In genomic region chr3:45640724-45641361, GRCh38 we compare ENCODE assay signal across 14 cellular contexts. TPM values are rescaled to one million over a fixed set of nuclear protein-coding genes. Genes with fewer than 3 reads are reported as not detected.
DNase-seq lines count a peak whose midpoint lies in the region; ATAC-seq and TF ChIP-seq lines count a peak whose summit lies in the region.
"Had no signal": no experiment of that assay in that cellular context is flagged by ENCODE, and none has a peak within 500 bp of the region (broad histone marks: within the 10 kb centered on the region; RNA-seq: fewer than 3 reads in every experiment).

No MANE protein-coding gene starts in this region.

- H3K4me3 Mint-ChIP-seq in CD4-positive, alpha-beta memory T cell: no peak overlapping the region
- H3K4me3 Mint-ChIP-seq in T-helper 17 cell: no peak overlapping the region

- H3F3A ChIP-seq in PC-9 (ENCODE audit: insufficient read depth, low read depth): peaks cover 71% of the 10 kb centered on the region

- H3K9me2 ChIP-seq in PC-9 (ENCODE audit: insufficient read depth): no peaks in the 10 kb centered on the region

- CTCF ChIA-PET in PC-9 (lab: Charles Lee): interaction anchor here (0.6 to 0.7 kb wide), 2 partner anchors 9 to 548 kb away, joined by 3 to 5 read pairs; no protein-coding TSS in a partner anchor
- CTCF ChIA-PET in CD4-positive, alpha-beta memory T cell (lab: Charles Lee; ENCODE audit: partially characterized antibody): interaction anchor here (1.4 to 2.4 kb wide), 3 partner anchors 15 to 130 kb away, joined by 3 to 8 read pairs (median 4); no protein-coding TSS in a partner anchor

- POLR2A ChIA-PET in PC-9 (lab: Charles Lee; ENCODE audit: unreplicated experiment): interaction anchor here (0.7 to 0.9 kb wide), 2 partner anchors 15 to 458 kb away, joined by 4 to 6 read pairs; no protein-coding TSS in a partner anchor
- POLR2A ChIA-PET in CD4-positive, alpha-beta memory T cell (lab: Charles Lee; ENCODE audit: partially characterized antibody): no interaction called here

- H2AFZ ChIP-seq in PC-9 (no peak overlapping the region), parathyroid adenoma (peak overlapping the region; percentile 12)

- H3K36me3 Mint-ChIP-seq in CD4-positive, alpha-beta memory T cell: peaks cover 24 to 36% of the 10 kb centered on the region in 2 donors
- H3K36me3 Mint-ChIP-seq in T-helper 17 cell (ENCODE audit: low read depth): peaks cover 8% of the 10 kb centered on the region

- H3K4me1 Mint-ChIP-seq in CD4-positive, alpha-beta memory T cell: peaks cover 0 to 14% (median 7%) of the 10 kb centered on the region in 4 donors
- H3K4me1 Mint-ChIP-seq in T-helper 17 cell: peaks cover 13% of the 10 kb centered on the region

- no peak for ATAC-seq in GM18867 (IDR thresholded peaks at IDR 0.05; ENCODE audit: unreplicated experiment)
- no peak for ATAC-seq in T-helper 17 cell
- no peak for ATAC-seq in GM19035 (IDR thresholded peaks at IDR 0.05; ENCODE audit: unreplicated experiment)
- ATAC-seq: HCT116 had no signal

- WGBS in esophagus squamous epithelium, 2 donors: 59 to 80% methylated on average over 2 to 4 of the region's 4 CpGs

- TF ChIP-seq POLR2A in esophagus squamous epithelium (IDR thresholded peaks at IDR 0.05): no peak

- no peaks in the 10 kb centered on the region for H3K27me3 Mint-ChIP-seq in CD4-positive, alpha-beta memory T cell
- H3K27me3 Mint-ChIP-seq in T-helper 17 cell: no peaks in the 10 kb centered on the region

- TF ChIP-seq CTCF in PC-9 (conservative IDR thresholded peaks at IDR 0.05) (no peak), esophagus squamous epithelium (IDR thresholded peaks at IDR 0.05) (no peak), parathyroid adenoma (IDR thresholded peaks at IDR 0.05) (no peak)

- H3K9me3 Mint-ChIP-seq in CD4-positive, alpha-beta memory T cell: no peaks in the 10 kb centered on the region

- no TSS peak for BruUV-seq in PC-9 (replicated peaks; lab: Mats Ljungman, UMichigan)

- no peak overlapping the region for H3K9ac ChIP-seq in parathyroid adenoma

- H3K27ac ChIP-seq in PC-9 (peak overlapping the region; percentile 96), esophagus squamous epithelium (peak overlapping the region; percentile 30 to 64 (median 43)), parathyroid adenoma (peak overlapping the region; percentile 45)
- H3K27ac ChIP-seq in CD4-positive, alpha-beta memory T cell (ENCODE audit: low read depth, low read length): no peak overlapping the region
- H3K27ac ChIP-seq: ascending aorta, SK-N-MC had no signal

- H4K20me1 ChIP-seq in PC-9 (ENCODE audit: insufficient read depth): no peaks in the 10 kb centered on the region

- peak overlapping the region in 3 of 7 donors; percentile 41 to 43 (median 42) for H3K27ac Mint-ChIP-seq in CD4-positive, alpha-beta memory T cell
- no peak overlapping the region for H3K27ac Mint-ChIP-seq in T-helper 17 cell

- H3K4me3 ChIP-seq in PC-9 (peak overlapping the region; percentile 13; the same call in 1 of the 2 replicates), esophagus squamous epithelium (no peak overlapping the region), parathyroid adenoma (ENCODE audit: low read depth, low read length) (no peak overlapping the region)
- H3K4me3 ChIP-seq in CD4-positive, alpha-beta memory T cell (ENCODE audit: low read length in 2 of 2): no peak overlapping the region
- H3K4me3 ChIP-seq: ascending aorta, SK-N-MC had no signal

- H3K4me2 ChIP-seq in PC-9: peak overlapping the region; percentile 75
- H3K4me2 ChIP-seq in parathyroid adenoma (ENCODE audit: low read length): peak overlapping the region; percentile 39

- H3K27me3 ChIP-seq in PC-9 (ENCODE audit: insufficient read depth, low read depth): no peaks in the 10 kb centered on the region
- no peaks in the 10 kb centered on the region for H3K27me3 ChIP-seq in esophagus squamous epithelium
- no peaks in the 10 kb centered on the region for H3K27me3 ChIP-seq in parathyroid adenoma (ENCODE audit: control insufficient read depth, insufficient read depth, low read length)
- H3K27me3 ChIP-seq in CD4-positive, alpha-beta memory T cell (ENCODE audit: insufficient read depth, low read length): no peaks in the 10 kb centered on the region
- H3K27me3 ChIP-seq: ascending aorta had no signal

- H3K9me3 ChIP-seq in PC-9 (ENCODE audit: insufficient read depth, low read depth) (no peaks in the 10 kb centered on the region), esophagus squamous epithelium (no peaks in the 10 kb centered on the region), parathyroid adenoma (ENCODE audit: control insufficient read depth, low read length) (no peaks in the 10 kb centered on the region), T-helper 17 cell (ENCODE audit: control insufficient read depth, low read length, poor library complexity, severe bottlenecking) (no peaks in the 10 kb centered on the region)
- no peaks in the 10 kb centered on the region for H3K9me3 ChIP-seq in CD4-positive, alpha-beta memory T cell (ENCODE audit: control insufficient read depth in 1 of 2, low read length in 2 of 2)
- H3K9me3 ChIP-seq: ascending aorta had no signal

- intact Hi-C loops in PC-9 (cut with micrococcal nuclease; ENCODE audit: unreplicated experiment) (loop anchor here (10.0 kb wide), 1 partner anchor 756 kb away; no protein-coding TSS in a partner anchor), esophagus squamous epithelium (cut with DNase I) (no loop called here)
- intact Hi-C loops in CD4-positive, alpha-beta memory T cell (cut with micrococcal nuclease): no loop called here

- DNase-seq in EH (ENCODE audit: low read depth) (peak; percentile 50), PC-9 (peak; percentile 57 to 82), esophagus squamous epithelium (lab: John Stamatoyannopoulos, UW) (no peak), T-helper 17 cell (no peak)
- no peak for DNase-seq in CD4-positive, alpha-beta memory T cell
- DNase-seq: activated T-cell treated with anti-CD3 and anti-CD28 coated beads for 4 hours, COR-L47, NCI-H187 had no signal

- H3K79me2 ChIP-seq in PC-9 (ENCODE audit: low read depth): peaks cover 87% of the 10 kb centered on the region
- peaks cover 11% of the 10 kb centered on the region for H3K79me2 ChIP-seq in parathyroid adenoma

- peaks cover 90% of the 10 kb centered on the region for H3K4me1 ChIP-seq in PC-9 (replicated peaks; ENCODE audit: insufficient read depth)
- H3K4me1 ChIP-seq in esophagus squamous epithelium: peaks cover 21 to 64% (median 27%) of the 10 kb centered on the region in 3 donors
- H3K4me1 ChIP-seq in parathyroid adenoma: peaks cover 9% of the 10 kb centered on the region
- no peaks in the 10 kb centered on the region for H3K4me1 ChIP-seq in CD4-positive, alpha-beta memory T cell (ENCODE audit: insufficient read depth, low read length)

- 0 out of 2 replicates have a peak, but pooled peaks cover 11% of the 10 kb centered on the region for H3K36me3 ChIP-seq in PC-9 (ENCODE audit: low read depth)
- peaks cover 0 to 19% (median 6%) of the 10 kb centered on the region in 3 donors for H3K36me3 ChIP-seq in esophagus squamous epithelium
- H3K36me3 ChIP-seq in parathyroid adenoma (ENCODE audit: control insufficient read depth, insufficient read depth, low read length): no peaks in the 10 kb centered on the region
- no peaks in the 10 kb centered on the region for H3K36me3 ChIP-seq in CD4-positive, alpha-beta memory T cell (ENCODE audit: insufficient read depth, low read length)

RNA-seq across cellular contexts. Expression of gene LIMD1, which starts 46.3 kb away (rescaled TPM):
- total RNA-seq in PC-9 (2021) (32.4 and 32.9 TPM in 2 replicates), esophagus squamous epithelium (10 to 100 TPM in 2 of 4 donors, 1 to 10 TPM in 2; 8.5 to 18.9 (median 11.3) TPM), T-helper 17 cell (10 to 100 TPM; 17.2 to 34.1 TPM)
- 10 to 100 TPM; 29.1 to 34.0 TPM for total RNA-seq in CD4-positive, alpha-beta memory T cell
- polyA plus RNA-seq in CD4-positive, alpha-beta memory T cell: 1 to 10 TPM; 2.6 to 7.5 TPM

RNA-seq across cellular contexts. Expression of gene SACM1L, which starts 48.4 kb away (rescaled TPM):
- total RNA-seq in PC-9 (2021) (29.9 and 33.9 TPM in 2 replicates), esophagus squamous epithelium (10 to 100 TPM; 22.7 to 42.2 (median 27.2) TPM), T-helper 17 cell (10 to 100 TPM; 61.0 to 62.5 TPM)
- 100 to 1,000 TPM in 1 of 2 experiments, 10 to 100 TPM in 1; 95.7 to 104 TPM for total RNA-seq in CD4-positive, alpha-beta memory T cell
- polyA plus RNA-seq in CD4-positive, alpha-beta memory T cell: 10 to 100 TPM; 27.6 to 39.1 TPM

Comparison
In these comparisons a context has a peak if more than half of its experiments do, and no peak if none do; other contexts are left out.
1. DNase-seq: peak in EH (single experiment) and PC-9 (2 of 2); none in esophagus squamous epithelium (single experiment), CD4-positive, alpha-beta memory T cell (0 of 5) and T-helper 17 cell (0 of 3).